ENCODE assay signal across 9 cellular contexts in genomic region chr14:49619730-49620129, GRCh38. TPM values are rescaled to one million over a fixed set of nuclear protein-coding genes. Genes with fewer than 3 reads are reported as not detected.
DNase-seq lines count a peak whose midpoint lies in the region; ATAC-seq lines count a peak whose summit lies in the region.
"Had no signal": no experiment of that assay in that cellular context is flagged by ENCODE, and none has a peak within 500 bp of the region (broad histone marks: within the 10 kb centered on the region; RNA-seq: fewer than 3 reads in every experiment).

No MANE protein-coding gene starts in this region.

- H3K36me3 Mint-ChIP-seq in activated CD4-positive, alpha-beta memory T cell treated with anti-CD3 and anti-CD28 coated beads, Interleukin-2, amount 10 ng/mL, durations not matched to agents 7 days and 5 days (ENCODE audit: low read depth) = peaks cover 69% of the 10 kb centered on the region
- peaks cover 37% of the 10 kb centered on the region for H3K36me3 Mint-ChIP-seq in stimulated activated memory B cell treated with anti-CD40 and anti-IgM and Interleukin-4, amounts not matched to agents 10 μg/mL and 1 μg/mL and 100 μg/mL, for 72 hours

- no peaks in the 10 kb centered on the region for H3K9me3 ChIP-seq in iPS DF 6.9 (ENCODE audit: control insufficient read depth, insufficient read depth, low read length)

- peak overlapping the region; percentile 94 for H3K4me3 Mint-ChIP-seq in activated CD4-positive, alpha-beta memory T cell treated with anti-CD3 and anti-CD28 coated beads, Interleukin-2, amount 10 ng/mL, durations not matched to agents 7 days and 5 days
- H3K4me3 Mint-ChIP-seq in stimulated activated memory B cell treated with anti-CD40 and anti-IgM and Interleukin-4, amounts not matched to agents 10 μg/mL and 1 μg/mL and 100 μg/mL, for 72 hours = peak overlapping the region; percentile 100

- no peak for ATAC-seq in stimulated activated memory B cell treated with anti-CD40 and anti-IgM and Interleukin-4, amounts not matched to agents 10 μg/mL and 1 μg/mL and 100 μg/mL, for 72 hours
- no peak for ATAC-seq in left lobe of liver
- ATAC-seq in GM21381 (IDR thresholded peaks at IDR 0.05; ENCODE audit: unreplicated experiment) = no peak
- no peak for ATAC-seq in GM21367 (IDR thresholded peaks at IDR 0.05; ENCODE audit: unreplicated experiment)

- no CpG with 5 or more reads among the region's 11 CpGs for WGBS in iPS DF 6.9 (ENCODE audit: insufficient coverage, insufficient read length)

- POLR2A ChIA-PET in activated CD4-positive, alpha-beta memory T cell treated with anti-CD3 and anti-CD28 coated beads, Interleukin-2, amount 10 ng/mL, durations not matched to agents 7 days and 5 days (lab: Charles Lee) = interaction anchor here (0.8 to 6.6 kb wide), 31 partner anchors 9 to 1211 kb away, joined by 3 to 293 read pairs (median 6); partner anchors contain the start of genes ARF6, DNAAF2, KLHDC1 and KLHDC2

- H3K4me3 ChIP-seq in iPS DF 6.9 (ENCODE audit: low read length) = peak overlapping the region; percentile 82

- peaks cover 44% of the 10 kb centered on the region for H3K4me1 Mint-ChIP-seq in activated CD4-positive, alpha-beta memory T cell treated with anti-CD3 and anti-CD28 coated beads, Interleukin-2, amount 10 ng/mL, durations not matched to agents 7 days and 5 days
- peaks cover 44% of the 10 kb centered on the region for H3K4me1 Mint-ChIP-seq in stimulated activated memory B cell treated with anti-CD40 and anti-IgM and Interleukin-4, amounts not matched to agents 10 μg/mL and 1 μg/mL and 100 μg/mL, for 72 hours

- no peaks in the 10 kb centered on the region for H3K27me3 ChIP-seq in iPS DF 6.9 (ENCODE audit: control insufficient read depth, insufficient read depth, low read length)

- no peaks in the 10 kb centered on the region for H3K27me3 Mint-ChIP-seq in activated CD4-positive, alpha-beta memory T cell treated with anti-CD3 and anti-CD28 coated beads, Interleukin-2, amount 10 ng/mL, durations not matched to agents 7 days and 5 days
- H3K27me3 Mint-ChIP-seq in stimulated activated memory B cell treated with anti-CD40 and anti-IgM and Interleukin-4, amounts not matched to agents 10 μg/mL and 1 μg/mL and 100 μg/mL, for 72 hours = no peaks in the 10 kb centered on the region

- H3K4me1 ChIP-seq in iPS DF 6.9 (ENCODE audit: control insufficient read depth, insufficient read depth, low read length) = no peaks in the 10 kb centered on the region; the same call in none of the 2 replicates

- H3K36me3 ChIP-seq in iPS DF 6.9 (ENCODE audit: control insufficient read depth, insufficient read depth, low read length) = no peaks in the 10 kb centered on the region; the same call in 1 of the 2 replicates

- peak overlapping the region; percentile 94 for H3K27ac Mint-ChIP-seq in activated CD4-positive, alpha-beta memory T cell treated with anti-CD3 and anti-CD28 coated beads, Interleukin-2, amount 10 ng/mL, durations not matched to agents 7 days and 5 days
- H3K27ac Mint-ChIP-seq in stimulated activated memory B cell treated with anti-CD40 and anti-IgM and Interleukin-4, amounts not matched to agents 10 μg/mL and 1 μg/mL and 100 μg/mL, for 72 hours = peak overlapping the region; percentile 100

- DNase-seq in DMS53 (lab: John Stamatoyannopoulos, UW) (peak; percentile 39), DMS53 treated with DMSO at 0.1 percent for 48 hours (lab: John Stamatoyannopoulos, UW; ENCODE audit: unreplicated experiment) (no peak), iPS DF 6.9 (ENCODE audit: low read depth, low spot score) (no peak), left lobe of liver (ENCODE audit: low spot score) (no peak)
- no peak for DNase-seq in activated CD4-positive, alpha-beta memory T cell treated with anti-CD3 and anti-CD28 coated beads, Interleukin-2, amount 10 ng/mL, durations not matched to agents 7 days and 5 days
- DNase-seq: 8988T had no signal

- no peak overlapping the region for H3K27ac ChIP-seq in iPS DF 6.9 (ENCODE audit: low read length)

- CTCF ChIA-PET in activated CD4-positive, alpha-beta memory T cell treated with anti-CD3 and anti-CD28 coated beads, Interleukin-2, amount 10 ng/mL, durations not matched to agents 7 days and 5 days (lab: Charles Lee) = interaction anchor here (0.7 to 7.4 kb wide), 20 partner anchors 8 to 692 kb away, joined by 3 to 156 read pairs (median 4); partner anchors contain the start of genes DNAAF2, KLHDC2, LRR1 and NEMF

- no peaks in the 10 kb centered on the region for H3K9me3 Mint-ChIP-seq in activated CD4-positive, alpha-beta memory T cell treated with anti-CD3 and anti-CD28 coated beads, Interleukin-2, amount 10 ng/mL, durations not matched to agents 7 days and 5 days
- H3K9me3 Mint-ChIP-seq in stimulated activated memory B cell treated with anti-CD40 and anti-IgM and Interleukin-4, amounts not matched to agents 10 μg/mL and 1 μg/mL and 100 μg/mL, for 72 hours = no peaks in the 10 kb centered on the region

RNA-seq across cellular contexts. Expression of gene RPL36AL, which starts 0.7 kb away (rescaled TPM):
- 100 to 1,000 TPM; 320 to 330 TPM for total RNA-seq in activated CD4-positive, alpha-beta memory T cell treated with anti-CD3 and anti-CD28 coated beads, Interleukin-2, amount 10 ng/mL, durations not matched to agents 7 days and 5 days
- total RNA-seq in left lobe of liver = 85.2 TPM

RNA-seq across cellular contexts. Expression of gene MGAT2, which starts 0.9 kb away (rescaled TPM):
- total RNA-seq in activated CD4-positive, alpha-beta memory T cell treated with anti-CD3 and anti-CD28 coated beads, Interleukin-2, amount 10 ng/mL, durations not matched to agents 7 days and 5 days = 10 to 100 TPM; 82.7 to 86.5 TPM
- total RNA-seq in left lobe of liver = 40.7 TPM

RNA-seq across cellular contexts. Expression of gene DNAAF2, which starts 15.3 kb away (rescaled TPM):
- 1 to 10 TPM; 7.4 to 7.5 TPM for total RNA-seq in activated CD4-positive, alpha-beta memory T cell treated with anti-CD3 and anti-CD28 coated beads, Interleukin-2, amount 10 ng/mL, durations not matched to agents 7 days and 5 days
- total RNA-seq in left lobe of liver = 6.7 TPM

RNA-seq across cellular contexts. Expression of gene LRR1, which starts 21.0 kb away (rescaled TPM):
- total RNA-seq in activated CD4-positive, alpha-beta memory T cell treated with anti-CD3 and anti-CD28 coated beads, Interleukin-2, amount 10 ng/mL, durations not matched to agents 7 days and 5 days = 10 to 100 TPM; 48.7 to 53.2 TPM
- total RNA-seq in left lobe of liver = 4.8 TPM

RNA-seq across cellular contexts. Expression of gene RPS29, which starts 33.5 kb away (rescaled TPM):
- 1,000 to 10,000 TPM; 1,659 to 1,700 TPM for total RNA-seq in activated CD4-positive, alpha-beta memory T cell treated with anti-CD3 and anti-CD28 coated beads, Interleukin-2, amount 10 ng/mL, durations not matched to agents 7 days and 5 days
- 469 TPM for total RNA-seq in left lobe of liver
